14 cellular contexts compared by ENCODE assay signal in genomic region chr18:6055711-6056110, GRCh38.
DNase-seq lines count a peak whose midpoint lies in the region; ATAC-seq and TF ChIP-seq lines count a peak whose summit lies in the region.
"Had no signal": no experiment of that assay in that cellular context is flagged by ENCODE, and none has a peak within 500 bp of the region (broad histone marks: within the 10 kb centered on the region; RNA-seq: fewer than 3 reads in every experiment).

No MANE protein-coding gene starts in this region.

- ATAC-seq in heart right ventricle (peak in 1 of 8 donors; percentile 55), Right ventricle myocardium inferior (no peak), GM21717 (IDR thresholded peaks at IDR 0.05; ENCODE audit: unreplicated experiment) (no peak)
- ATAC-seq: stimulated activated effector memory CD8-positive, alpha-beta T cell treated with anti-CD3 and anti-CD28 coated beads, Interleukin-12 subunit alpha, Interleukin-12 subunit beta, amount 100 ng/mL, for 72 hours had no signal

- H3K27ac ChIP-seq in heart right ventricle (peak overlapping the region in 6 of 10 donors; percentile 12 to 62 (median 32)), right atrium auricular region (peak overlapping the region; percentile 28 to 87)

- H3K36me3 ChIP-seq in heart right ventricle (no peaks in the 10 kb centered on the region), right atrium auricular region (no peaks in the 10 kb centered on the region)

- WGBS in heart right ventricle, 2 donors: 28 to 46% methylated on average over 5 of the region's 5 CpGs

- no peak overlapping the region for H3K4me3 ChIP-seq in heart right ventricle
- H3K4me3 ChIP-seq in astrocyte of the cerebellum (ENCODE audit: low read depth, low read length): peak overlapping the region; percentile 0
- H3K4me3 ChIP-seq in right atrium auricular region: no peak overlapping the region

- DNase-seq in heart right ventricle (no peak), Right ventricle myocardium inferior (ENCODE audit: missing footprints) (no peak), astrocyte of the cerebellum (ENCODE audit: low read depth) (peak; percentile 33), right atrium auricular region (ENCODE audit: low spot score) (no peak), NCI-H187 (lab: John Stamatoyannopoulos, UW) (no peak)
- no peak for DNase-seq in stimulated activated naive CD4-positive, alpha-beta T cell treated with Interleukin-2 at 50 U/mL for 16 hours (lab: John Stamatoyannopoulos, UW)
- DNase-seq in activated CD4-positive, CD25-positive, alpha-beta regulatory T cell treated with anti-CD3 and anti-CD28 coated beads, Interleukin-2, amount 50 U/mL, for 72 hours: no peak
- DNase-seq: AML-193, GOT3, Karpas-422, natural killer cell, NCI-H446 had no signal

- no peak for TF ChIP-seq CTCF in heart right ventricle (IDR thresholded peaks at IDR 0.05)
- TF ChIP-seq CTCF in astrocyte of the cerebellum (IDR thresholded peaks at IDR 0.05; ENCODE audit: low read depth, low read length, missing control alignments): no peak
- no peak for TF ChIP-seq CTCF in right atrium auricular region (IDR thresholded peaks at IDR 0.05)

- peaks cover 0 to 34% (median 11%) of the 10 kb centered on the region in 9 donors for H3K4me1 ChIP-seq in heart right ventricle
- peaks cover 0 to 36% of the 10 kb centered on the region in 2 donors for H3K4me1 ChIP-seq in right atrium auricular region

- H3K27me3 ChIP-seq in heart right ventricle: no peaks in the 10 kb centered on the region
- H3K27me3 ChIP-seq in right atrium auricular region: no peaks in the 10 kb centered on the region

- intact Hi-C loops in heart right ventricle (cut with DNase I) (loop anchor here in 4 of 10 donors (5.0 to 10.0 kb wide), 4 partner anchors 59 to 79 kb away; no protein-coding TSS in a partner anchor), Right ventricle myocardium inferior (cut with DNase I) (loop anchor here (5.0 kb wide), 2 partner anchors 67 to 73 kb away; no protein-coding TSS in a partner anchor)

- H3K9me3 ChIP-seq in heart right ventricle (no peaks in the 10 kb centered on the region), right atrium auricular region (no peaks in the 10 kb centered on the region)

- in situ Hi-C loops in astrocyte of the cerebellum (cut with HindIII; ENCODE audit: low sequenced_read_pairs): no loop called here
